Comparison of ENCODE assay signal across 27 cellular contexts in the genomic region with DNA sequence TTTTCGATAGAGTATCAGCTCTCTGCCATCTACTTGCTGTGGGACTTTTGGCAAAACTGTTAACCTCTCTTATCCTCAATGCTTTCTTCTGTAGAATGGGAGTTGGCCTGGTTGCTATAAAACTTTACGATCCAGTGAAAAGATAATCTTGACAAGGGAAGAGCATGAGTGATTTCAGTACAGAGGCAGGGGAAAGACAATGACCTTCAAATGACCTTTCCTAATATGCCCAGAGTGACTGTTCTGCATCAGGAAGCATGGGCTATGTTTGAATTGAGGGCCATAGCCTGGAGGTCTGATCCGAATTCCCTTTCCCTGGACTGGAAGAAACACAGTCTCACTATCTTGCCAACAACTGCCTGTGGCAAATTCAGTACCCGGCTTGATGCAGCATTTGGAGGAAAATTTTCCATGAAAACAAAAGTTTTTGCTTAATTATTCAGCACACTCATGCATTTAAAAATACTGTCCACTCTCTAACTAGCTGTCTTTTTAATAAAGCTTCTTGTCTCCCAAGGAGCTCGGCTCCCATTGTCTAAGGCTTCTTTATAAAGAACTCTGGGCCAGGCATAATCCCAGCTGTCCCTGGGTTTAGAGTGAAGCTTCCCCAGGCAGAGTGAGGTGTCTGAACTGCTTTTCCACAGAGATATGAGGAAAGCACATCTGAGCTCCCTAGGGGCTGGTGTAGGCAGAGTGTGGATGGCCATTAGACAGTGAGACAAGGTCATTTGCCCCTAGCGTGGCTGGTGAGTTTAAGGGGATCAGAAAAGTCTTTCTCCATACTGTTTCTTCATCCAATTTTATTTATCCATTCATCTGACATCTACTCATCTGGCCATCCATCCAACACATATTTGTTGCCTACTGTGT.
"Had no signal": no experiment of that assay in that cellular context is flagged by ENCODE, and none has a peak within 500 bp of the region (broad histone marks: within the 10 kb centered on the region; RNA-seq: fewer than 3 reads in every experiment).

No MANE protein-coding gene starts in this region.

- H3K4me1 Mint-ChIP-seq: activated CD8-positive, alpha-beta memory T cell treated with anti-CD3 and anti-CD28 coated beads, Interleukin-2, amount 10 ng/mL, durations not matched to agents 7 days and 5 days; stimulated activated memory B cell treated with anti-CD40 and anti-IgM and Interleukin-4, amounts not matched to agents 10 μg/mL and 1 μg/mL and 100 μg/mL, for 72 hours; stimulated activated naive CD8-positive, alpha-beta T cell treated with anti-CD3 and anti-CD28 coated beads, Interleukin-15, amount 100 ng/mL, for 72 hours; WTC11 had no signal

- H3K4me1 ChIP-seq: left lung, lower lobe of right lung, sigmoid colon, upper lobe of left lung had no signal

- H3K36me3 ChIP-seq: brain microvascular endothelial cell, left lung, lower lobe of right lung, neutrophil, ovary, sigmoid colon, upper lobe of left lung had no signal

- DNase-seq: activated CD4-positive, alpha-beta T cell treated with anti-CD3 and anti-CD28 coated beads, Interleukin-2, amount 50 U/mL, for 1 hour; activated CD8-positive, alpha-beta memory T cell treated with anti-CD3 and anti-CD28 coated beads, Interleukin-2, amount 10 ng/mL, durations not matched to agents 7 days and 5 days; activated CD8-positive, alpha-beta T cell treated with anti-CD3 and anti-CD28 coated beads, Interleukin-2, amount 10 ng/mL, durations not matched to agents 7 days and 5 days; activated naive CD4-positive, alpha-beta T cell; activated T-cell treated with anti-CD3 and anti-CD28 coated beads, Interleukin-2, amount 50 U/mL, for 48 hours; brain microvascular endothelial cell; foreskin fibroblast; kidney glomerular epithelial cell; left lung; lower lobe of right lung; mucosa of descending colon; ovary; sigmoid colon; stimulated activated CD4-positive, alpha-beta T cell treated with anti-CD3 and anti-CD28 coated beads, Interleukin-4, amount 100 ng/mL, for 4 hours; stimulated activated CD8-positive, alpha-beta memory T cell treated with anti-CD3 and anti-CD28 coated beads, Interleukin-4, amount 100 ng/mL, for 48 hours; stimulated activated naive CD8-positive, alpha-beta T cell treated with anti-CD3 and anti-CD28 coated beads, Interleukin-15, amount 100 ng/mL, for 72 hours; substantia nigra; T-helper 2 cell; upper lobe of left lung had no signal

- H3K36me3 Mint-ChIP-seq: activated CD8-positive, alpha-beta memory T cell treated with anti-CD3 and anti-CD28 coated beads, Interleukin-2, amount 10 ng/mL, durations not matched to agents 7 days and 5 days; activated naive CD4-positive, alpha-beta T cell treated with anti-CD3 and anti-CD28 coated beads, Interleukin-2, amount 50 U/mL, for 72 hours; natural killer cell treated with Interleukin-12 subunit alpha and Interleukin-12 subunit beta and Interleukin-15 and Interleukin-18, amount 100 ng/mL, for 72 hours; stimulated activated memory B cell treated with anti-CD40 and anti-IgM and Interleukin-4, amounts not matched to agents 10 μg/mL and 1 μg/mL and 100 μg/mL, for 72 hours had no signal

- ATAC-seq: activated CD8-positive, alpha-beta memory T cell treated with anti-CD3 and anti-CD28 coated beads, Interleukin-2, amount 10 ng/mL, durations not matched to agents 7 days and 5 days; activated CD8-positive, alpha-beta T cell treated with anti-CD3 and anti-CD28 coated beads, Interleukin-2, amount 10 ng/mL, durations not matched to agents 7 days and 5 days; activated naive CD4-positive, alpha-beta T cell treated with anti-CD3 and anti-CD28 coated beads, Interleukin-2, amount 50 U/mL, for 72 hours; esophagus mucosa; left lung; lower lobe of right lung; mucosa of descending colon; natural killer cell treated with Interleukin-12 subunit alpha and Interleukin-12 subunit beta and Interleukin-15 and Interleukin-18, amount 100 ng/mL, for 72 hours; stimulated activated memory B cell treated with anti-CD40 and anti-IgM and Interleukin-4, amounts not matched to agents 10 μg/mL and 1 μg/mL and 100 μg/mL, for 72 hours; stimulated activated naive CD8-positive, alpha-beta T cell treated with anti-CD3 and anti-CD28 coated beads, Interleukin-15, amount 100 ng/mL, for 72 hours; WTC11 had no signal

- H3K9me3 ChIP-seq: left lung, lower lobe of right lung, mucosa of descending colon, neutrophil, ovary, sigmoid colon, upper lobe of left lung had no signal

- H3K27me3 Mint-ChIP-seq: activated CD8-positive, alpha-beta memory T cell treated with anti-CD3 and anti-CD28 coated beads, Interleukin-2, amount 10 ng/mL, durations not matched to agents 7 days and 5 days had no signal

- H3K27ac ChIP-seq: brain microvascular endothelial cell, coronary artery, left lung, lower lobe of right lung, neutrophil, ovary, sigmoid colon, upper lobe of left lung had no signal

- H3K4me3 ChIP-seq: coronary artery, left lung, lower lobe of right lung, mucosa of descending colon, ovary, sigmoid colon, upper lobe of left lung had no signal

- H3K4me3 Mint-ChIP-seq: activated CD8-positive, alpha-beta memory T cell treated with anti-CD3 and anti-CD28 coated beads, Interleukin-2, amount 10 ng/mL, durations not matched to agents 7 days and 5 days; activated CD8-positive, alpha-beta T cell treated with anti-CD3 and anti-CD28 coated beads, Interleukin-2, amount 10 ng/mL, durations not matched to agents 7 days and 5 days; natural killer cell treated with Interleukin-12 subunit alpha and Interleukin-12 subunit beta and Interleukin-15 and Interleukin-18, amount 100 ng/mL, for 72 hours; stimulated activated memory B cell treated with anti-CD40 and anti-IgM and Interleukin-4, amounts not matched to agents 10 μg/mL and 1 μg/mL and 100 μg/mL, for 72 hours; stimulated activated naive CD8-positive, alpha-beta T cell treated with anti-CD3 and anti-CD28 coated beads, Interleukin-15, amount 100 ng/mL, for 72 hours; WTC11 had no signal

- H3K9me3 Mint-ChIP-seq: activated naive CD4-positive, alpha-beta T cell treated with anti-CD3 and anti-CD28 coated beads, Interleukin-2, amount 50 U/mL, for 72 hours; natural killer cell treated with Interleukin-12 subunit alpha and Interleukin-12 subunit beta and Interleukin-15 and Interleukin-18, amount 100 ng/mL, for 72 hours; stimulated activated naive CD8-positive, alpha-beta T cell treated with anti-CD3 and anti-CD28 coated beads, Interleukin-15, amount 100 ng/mL, for 72 hours had no signal

- H3K27ac Mint-ChIP-seq: activated CD8-positive, alpha-beta memory T cell treated with anti-CD3 and anti-CD28 coated beads, Interleukin-2, amount 10 ng/mL, durations not matched to agents 7 days and 5 days; activated CD8-positive, alpha-beta T cell treated with anti-CD3 and anti-CD28 coated beads, Interleukin-2, amount 10 ng/mL, durations not matched to agents 7 days and 5 days; activated naive CD4-positive, alpha-beta T cell treated with anti-CD3 and anti-CD28 coated beads, Interleukin-2, amount 50 U/mL, for 72 hours; natural killer cell treated with Interleukin-12 subunit alpha and Interleukin-12 subunit beta and Interleukin-15 and Interleukin-18, amount 100 ng/mL, for 72 hours; progenitor cell of endocrine pancreas; stimulated activated memory B cell treated with anti-CD40 and anti-IgM and Interleukin-4, amounts not matched to agents 10 μg/mL and 1 μg/mL and 100 μg/mL, for 72 hours; stimulated activated naive CD8-positive, alpha-beta T cell treated with anti-CD3 and anti-CD28 coated beads, Interleukin-15, amount 100 ng/mL, for 72 hours; WTC11 had no signal

- H3K27me3 ChIP-seq: brain microvascular endothelial cell, ovary, upper lobe of left lung had no signal
